ENCODE assay signal across 12 cellular contexts in genomic region chr16:22397931-22398330, GRCh38.
"Had no signal": no experiment of that assay in that cellular context is flagged by ENCODE, and none has a peak within 500 bp of the region (broad histone marks: within the 10 kb centered on the region; RNA-seq: fewer than 3 reads in every experiment).

No MANE protein-coding gene starts in this region.

- DNase-seq: activated CD4-positive, alpha-beta T cell treated with anti-CD3 and anti-CD28 coated beads, Interleukin-2, amount 10 ng/mL, durations not matched to agents 7 days and 5 days; activated CD4-positive, CD25-positive, alpha-beta regulatory T cell; activated CD8-positive, alpha-beta memory T cell treated with anti-CD3 and anti-CD28 coated beads for 24 hours; activated naive CD8-positive, alpha-beta T cell treated with anti-CD3 and anti-CD28 coated beads for 36 hours; endodermal cell; erythroblast; naive thymus-derived CD4-positive, alpha-beta T cell; stimulated activated CD4-positive, alpha-beta T cell treated with anti-CD3 and anti-CD28 coated beads, Interleukin-15, amount 100 ng/mL, for 24 hours; stimulated activated CD4-positive, alpha-beta T cell treated with anti-CD3 and anti-CD28 coated beads, Interleukin-4, amount 100 ng/mL, for 1 hour; stimulated activated naive CD8-positive, alpha-beta T cell treated with anti-CD3 and anti-CD28 coated beads, Interleukin-15, Interleukin-2, amounts not matched to agents 100 U/mL and 50 U/mL, for 24 hours had no signal

- H3K27ac Mint-ChIP-seq: activated CD4-positive, alpha-beta T cell treated with anti-CD3 and anti-CD28 coated beads, Interleukin-2, amount 10 ng/mL, durations not matched to agents 7 days and 5 days; activated naive CD8-positive, alpha-beta T cell treated with anti-CD3 and anti-CD28 coated beads for 36 hours; endodermal cell; type B pancreatic cell had no signal

- H3K27me3 Mint-ChIP-seq: activated CD4-positive, alpha-beta T cell treated with anti-CD3 and anti-CD28 coated beads, Interleukin-2, amount 10 ng/mL, durations not matched to agents 7 days and 5 days; activated naive CD8-positive, alpha-beta T cell treated with anti-CD3 and anti-CD28 coated beads for 36 hours; naive thymus-derived CD4-positive, alpha-beta T cell; type B pancreatic cell had no signal

- H3K9me3 Mint-ChIP-seq: activated CD4-positive, alpha-beta T cell treated with anti-CD3 and anti-CD28 coated beads, Interleukin-2, amount 10 ng/mL, durations not matched to agents 7 days and 5 days; activated naive CD8-positive, alpha-beta T cell treated with anti-CD3 and anti-CD28 coated beads for 36 hours; endodermal cell; naive thymus-derived CD4-positive, alpha-beta T cell; type B pancreatic cell had no signal

- H3K36me3 Mint-ChIP-seq: type B pancreatic cell had no signal

- H3K4me3 Mint-ChIP-seq: activated CD4-positive, alpha-beta T cell treated with anti-CD3 and anti-CD28 coated beads, Interleukin-2, amount 10 ng/mL, durations not matched to agents 7 days and 5 days; activated naive CD8-positive, alpha-beta T cell treated with anti-CD3 and anti-CD28 coated beads for 36 hours; endodermal cell; naive thymus-derived CD4-positive, alpha-beta T cell; type B pancreatic cell had no signal

- H3K79me2 ChIP-seq: hepatocyte had no signal

- H3K27me3 ChIP-seq: hepatocyte had no signal

- H2AFZ ChIP-seq: hepatocyte had no signal

- H3K4me1 Mint-ChIP-seq: activated CD4-positive, alpha-beta T cell treated with anti-CD3 and anti-CD28 coated beads, Interleukin-2, amount 10 ng/mL, durations not matched to agents 7 days and 5 days; activated naive CD8-positive, alpha-beta T cell treated with anti-CD3 and anti-CD28 coated beads for 36 hours; endodermal cell had no signal

- H3K4me2 ChIP-seq: hepatocyte had no signal

- H3K4me3 ChIP-seq: hepatocyte had no signal
